ENCODE assay signal across 8 cellular contexts in the genomic region with DNA sequence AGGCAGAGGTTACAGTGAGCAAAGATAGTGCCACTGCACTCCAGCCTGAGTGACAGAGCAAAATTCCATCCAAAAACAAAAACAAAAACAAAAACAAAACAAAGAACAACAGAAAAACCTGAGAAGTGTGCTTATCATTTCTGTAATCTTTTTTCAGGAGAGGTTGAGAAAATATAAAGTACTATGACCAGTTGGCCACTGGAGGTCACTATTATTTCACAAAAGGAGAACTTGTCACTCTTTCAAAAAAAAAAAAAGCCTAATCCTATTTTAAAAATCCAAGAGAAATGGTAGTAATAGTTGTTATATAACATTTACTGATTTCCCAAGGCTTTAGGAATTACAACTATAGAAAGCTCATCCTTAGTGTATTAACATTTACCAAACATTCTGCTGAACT. TPM values are rescaled to one million over a fixed set of nuclear protein-coding genes. Genes with fewer than 3 reads are reported as not detected.
DNase-seq lines count a peak whose midpoint lies in the region; ATAC-seq lines count a peak whose summit lies in the region.

No MANE protein-coding gene starts in this region.

- DNase-seq in G401 (ENCODE audit: low spot score) (peak; percentile 67), LoVo (ENCODE audit: low spot score) (peak; percentile 33), amniotic stem cell (lab: John Stamatoyannopoulos, UW) (peak; percentile 10), left lobe of liver (ENCODE audit: low spot score) (no peak), C1 segment of cervical spinal cord (lab: John Stamatoyannopoulos, UW) (no peak), DMS79 (lab: John Stamatoyannopoulos, UW) (no peak)

- in situ Hi-C loops in G401 (cut with HindIII; ENCODE audit: low sequenced_read_pairs) = no loop called here

- ATAC-seq in left lobe of liver (peak; percentile 63), GM18868 (IDR thresholded peaks at IDR 0.05; ENCODE audit: unreplicated experiment) (no peak), HG02759 (IDR thresholded peaks at IDR 0.05; ENCODE audit: unreplicated experiment) (no peak)

RNA-seq across cellular contexts. Expression of a gene that starts 24.9 kb away (rescaled TPM):
- 0.18 and 0.85 TPM in 2 replicates for total RNA-seq in G401 (2014; rRNA removed; shearing (Covaris generic))
- total RNA-seq in left lobe of liver = 1.4 TPM

Comparison
In these comparisons a context has a peak if more than half of its experiments do, and no peak if none do; other contexts are left out.
1. DNase-seq: peak in G401 (single experiment), LoVo (single experiment) and amniotic stem cell (single experiment); none in left lobe of liver (single experiment), C1 segment of cervical spinal cord (0 of 14) and DMS79 (single experiment).